13 cellular contexts compared by ENCODE assay signal in genomic region chr20:2890743-2891142, GRCh38. TPM values are rescaled to one million over a fixed set of nuclear protein-coding genes. Genes with fewer than 3 reads are reported as not detected.
A peak's percentile ranks its signal among the peaks of the same experiment; 100 is the strongest.
DNase-seq lines count a peak whose midpoint lies in the region; ATAC-seq and TF ChIP-seq lines count a peak whose summit lies in the region.
"Had no signal": no experiment of that assay in that cellular context is flagged by ENCODE, and none has a peak within 500 bp of the region (broad histone marks: within the 10 kb centered on the region; RNA-seq: fewer than 3 reads in every experiment).

No MANE protein-coding gene starts in this region.

- peaks cover 6% of the 10 kb centered on the region for H3K9me3 ChIP-seq in lower lobe of right lung
- H3K9me3 ChIP-seq: upper lobe of right lung had no signal

- TF ChIP-seq CTCF in RWPE1 (conservative IDR thresholded peaks at IDR 0.05; ENCODE audit: low read depth) (no peak), lower lobe of right lung (IDR thresholded peaks at IDR 0.05) (no peak)

- no peak for DNase-seq in activated naive CD4-positive, alpha-beta T cell treated with anti-CD3 and anti-CD28 coated beads, Interleukin-2, amount 50 U/mL, for 72 hours (ENCODE audit: low spot score in 2 of 2)
- DNase-seq in activated naive CD4-positive, alpha-beta T cell treated with anti-CD3 and anti-CD28 coated beads, Interleukin-2, amount 10 ng/mL, durations not matched to agents 7 days and 5 days: no peak
- peak; percentile 60 for DNase-seq in RWPE1 (ENCODE audit: low spot score)
- no peak for DNase-seq in epithelial cell of prostate (ENCODE audit: low read depth, low spot score)
- DNase-seq in stimulated activated naive B cell treated with anti-CD40 and anti-IgM and Interleukin-4, amounts not matched to agents 10 μg/mL and 1 μg/mL and 100 μg/mL, for 72 hours: no peak
- DNase-seq in lower lobe of right lung: no peak
- DNase-seq in NCI-H187 (lab: John Stamatoyannopoulos, UW): no peak
- DNase-seq: central memory CD4-positive, alpha-beta T cell; NCI-H2107; upper lobe of right lung had no signal

- ATAC-seq in activated naive CD4-positive, alpha-beta T cell treated with anti-CD3 and anti-CD28 coated beads, Interleukin-2, amount 50 U/mL, for 72 hours: peak; percentile 37 to 59
- no peak for ATAC-seq in stimulated activated naive B cell treated with anti-CD40 and anti-IgM and Interleukin-4, amounts not matched to agents 10 μg/mL and 1 μg/mL and 100 μg/mL, for 72 hours (replicated peaks)
- ATAC-seq in GM18861 (IDR thresholded peaks at IDR 0.05; ENCODE audit: unreplicated experiment): no peak
- no peak for ATAC-seq in lower lobe of right lung
- ATAC-seq: Panc1, upper lobe of right lung had no signal

- CTCF ChIA-PET in activated naive CD4-positive, alpha-beta T cell treated with anti-CD3 and anti-CD28 coated beads, Interleukin-2, amount 10 ng/mL, durations not matched to agents 7 days and 5 days (lab: Charles Lee): no interaction called here
- CTCF ChIA-PET in RWPE1 (lab: Yijun Ruan, JAX): interaction anchor here (0.7 kb wide), 1 partner anchor 10 kb away, joined by 3 read pairs; no protein-coding TSS in a partner anchor

- no peak overlapping the region for H3K4me3 ChIP-seq in lower lobe of right lung
- H3K4me3 ChIP-seq: skin epidermis, upper lobe of right lung had no signal

- POLR2A ChIA-PET in RWPE1 (lab: Yijun Ruan, JAX; ENCODE audit: low non-redundant PET): interaction anchor here (0.7 kb wide), 1 partner anchor 25 kb away, joined by 3 read pairs; no protein-coding TSS in a partner anchor

- H3K27me3 ChIP-seq in lower lobe of right lung (ENCODE audit: low read depth): no peaks in the 10 kb centered on the region
- H3K27me3 ChIP-seq: upper lobe of right lung had no signal

- peak overlapping the region; percentile 40 to 73 for H3K27ac Mint-ChIP-seq in activated naive CD4-positive, alpha-beta T cell treated with anti-CD3 and anti-CD28 coated beads, Interleukin-2, amount 50 U/mL, for 72 hours
- H3K27ac Mint-ChIP-seq in activated naive CD4-positive, alpha-beta T cell treated with anti-CD3 and anti-CD28 coated beads, Interleukin-2, amount 10 ng/mL, durations not matched to agents 7 days and 5 days: no peak overlapping the region
- H3K27ac Mint-ChIP-seq in stimulated activated naive B cell treated with anti-CD40 and anti-IgM and Interleukin-4, amounts not matched to agents 10 μg/mL and 1 μg/mL and 100 μg/mL, for 72 hours: peak overlapping the region; percentile 39

- no peak overlapping the region for H3K4me3 Mint-ChIP-seq in activated naive CD4-positive, alpha-beta T cell treated with anti-CD3 and anti-CD28 coated beads, Interleukin-2, amount 10 ng/mL, durations not matched to agents 7 days and 5 days
- no peak overlapping the region for H3K4me3 Mint-ChIP-seq in stimulated activated naive B cell treated with anti-CD40 and anti-IgM and Interleukin-4, amounts not matched to agents 10 μg/mL and 1 μg/mL and 100 μg/mL, for 72 hours

- H3K9me3 Mint-ChIP-seq in activated naive CD4-positive, alpha-beta T cell treated with anti-CD3 and anti-CD28 coated beads, Interleukin-2, amount 50 U/mL, for 72 hours: peaks cover 3 to 14% of the 10 kb centered on the region in 2 donors
- H3K9me3 Mint-ChIP-seq in activated naive CD4-positive, alpha-beta T cell treated with anti-CD3 and anti-CD28 coated beads, Interleukin-2, amount 10 ng/mL, durations not matched to agents 7 days and 5 days: peaks cover 6% of the 10 kb centered on the region
- no peaks in the 10 kb centered on the region for H3K9me3 Mint-ChIP-seq in stimulated activated naive B cell treated with anti-CD40 and anti-IgM and Interleukin-4, amounts not matched to agents 10 μg/mL and 1 μg/mL and 100 μg/mL, for 72 hours

- intact Hi-C loops in lower lobe of right lung (cut with DNase I): no loop called here

- H3K36me3 Mint-ChIP-seq in activated naive CD4-positive, alpha-beta T cell treated with anti-CD3 and anti-CD28 coated beads, Interleukin-2, amount 50 U/mL, for 72 hours: peaks cover 4 to 20% of the 10 kb centered on the region in 2 donors
- peaks cover 21% of the 10 kb centered on the region for H3K36me3 Mint-ChIP-seq in activated naive CD4-positive, alpha-beta T cell treated with anti-CD3 and anti-CD28 coated beads, Interleukin-2, amount 10 ng/mL, durations not matched to agents 7 days and 5 days
- peaks cover 6 to 19% of the 10 kb centered on the region in 2 donors for H3K36me3 Mint-ChIP-seq in stimulated activated naive B cell treated with anti-CD40 and anti-IgM and Interleukin-4, amounts not matched to agents 10 μg/mL and 1 μg/mL and 100 μg/mL, for 72 hours

- no peaks in the 10 kb centered on the region for H3K36me3 ChIP-seq in lower lobe of right lung
- H3K36me3 ChIP-seq: upper lobe of right lung had no signal

- no peaks in the 10 kb centered on the region for H3K27me3 Mint-ChIP-seq in activated naive CD4-positive, alpha-beta T cell treated with anti-CD3 and anti-CD28 coated beads, Interleukin-2, amount 10 ng/mL, durations not matched to agents 7 days and 5 days
- H3K27me3 Mint-ChIP-seq in stimulated activated naive B cell treated with anti-CD40 and anti-IgM and Interleukin-4, amounts not matched to agents 10 μg/mL and 1 μg/mL and 100 μg/mL, for 72 hours: no peaks in the 10 kb centered on the region

- no peak overlapping the region for H3K27ac ChIP-seq in RWPE1
- peak overlapping the region; percentile 1 for H3K27ac ChIP-seq in epithelial cell of prostate
- no peak overlapping the region for H3K27ac ChIP-seq in lower lobe of right lung
- H3K27ac ChIP-seq: skin epidermis, upper lobe of right lung had no signal

- peaks cover 20% of the 10 kb centered on the region for H3K4me1 Mint-ChIP-seq in activated naive CD4-positive, alpha-beta T cell treated with anti-CD3 and anti-CD28 coated beads, Interleukin-2, amount 10 ng/mL, durations not matched to agents 7 days and 5 days
- H3K4me1 Mint-ChIP-seq in stimulated activated naive B cell treated with anti-CD40 and anti-IgM and Interleukin-4, amounts not matched to agents 10 μg/mL and 1 μg/mL and 100 μg/mL, for 72 hours: peaks cover 28 to 56% of the 10 kb centered on the region in 2 donors

- H3K4me1 ChIP-seq in lower lobe of right lung: peaks cover 16% of the 10 kb centered on the region
- H3K4me1 ChIP-seq: upper lobe of right lung had no signal

RNA-seq across cellular contexts. Expression of gene PTPRA, which starts 17.5 kb away (rescaled TPM):
- 10 to 100 TPM; 37.8 to 55.8 TPM for total RNA-seq in activated naive CD4-positive, alpha-beta T cell treated with anti-CD3 and anti-CD28 coated beads, Interleukin-2, amount 50 U/mL, for 72 hours
- 63.3 TPM for total RNA-seq in lower lobe of right lung

RNA-seq across cellular contexts. Expression of gene VPS16, which starts 50.2 kb away (rescaled TPM):
- 10 to 100 TPM; 45.7 to 52.0 TPM for total RNA-seq in activated naive CD4-positive, alpha-beta T cell treated with anti-CD3 and anti-CD28 coated beads, Interleukin-2, amount 50 U/mL, for 72 hours
- total RNA-seq in lower lobe of right lung: 35.8 TPM

RNA-seq across cellular contexts. Expression of gene PCED1A, which starts 50.3 kb away (rescaled TPM):
- 10 to 100 TPM; 29.5 to 33.6 TPM for total RNA-seq in activated naive CD4-positive, alpha-beta T cell treated with anti-CD3 and anti-CD28 coated beads, Interleukin-2, amount 50 U/mL, for 72 hours
- total RNA-seq in lower lobe of right lung: 43.5 TPM

Comparison
In these comparisons a context has a peak if more than half of its experiments do, and no peak if none do; other contexts are left out.
1. ATAC-seq: peak in activated naive CD4-positive, alpha-beta T cell treated with anti-CD3 and anti-CD28 coated beads, Interleukin-2, amount 50 U/mL, for 72 hours (2 of 2); none in stimulated activated naive B cell treated with anti-CD40 and anti-IgM and Interleukin-4, amounts not matched to agents 10 μg/mL and 1 μg/mL and 100 μg/mL, for 72 hours (0 of 2), GM18861 (single experiment) and lower lobe of right lung (0 of 2).